In the genomic region with DNA sequence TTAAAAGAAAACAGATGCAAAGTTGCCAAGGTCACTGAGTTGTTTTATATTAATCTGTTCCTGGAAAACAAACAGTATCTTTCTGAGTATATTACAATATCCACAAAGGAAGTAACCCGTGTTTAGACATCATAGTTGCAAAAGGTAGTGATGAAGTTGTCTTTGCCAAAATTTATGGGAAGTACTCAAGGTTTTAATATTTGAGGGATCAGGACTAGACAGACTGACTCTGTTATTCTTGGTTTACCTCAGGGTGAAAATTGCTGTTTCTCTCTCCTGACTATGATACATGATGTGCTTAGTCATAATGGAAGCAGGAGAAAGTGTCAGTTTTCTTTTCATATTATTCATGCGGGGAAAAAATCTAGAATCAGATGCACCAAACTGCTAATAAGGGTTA, we compare ENCODE assay signal across 20 cellular contexts. TPM values are rescaled to one million over a fixed set of nuclear protein-coding genes. Genes with fewer than 3 reads are reported as not detected.
DNase-seq lines count a peak whose midpoint lies in the region; ATAC-seq and TF ChIP-seq lines count a peak whose summit lies in the region.
"Had no signal": no experiment of that assay in that cellular context is flagged by ENCODE, and none has a peak within 500 bp of the region (broad histone marks: within the 10 kb centered on the region; RNA-seq: fewer than 3 reads in every experiment).

No MANE protein-coding gene starts in this region.

- no peak overlapping the region for H3K4ac ChIP-seq in H9 (ENCODE audit: low read depth, low read length)

- no peak overlapping the region for H2BK12ac ChIP-seq in H9 (ENCODE audit: insufficient read length, low read depth, low read length)

- H3K56ac ChIP-seq in H9 (ENCODE audit: insufficient read length, low read depth, low read length): no peak overlapping the region

- no peak overlapping the region for H3K27ac Mint-ChIP-seq in activated T-helper 17 cell treated with anti-CD3 and anti-CD28 coated beads, Interleukin-2, amount 50 U/mL, for 72 hours
- no peak overlapping the region for H3K27ac Mint-ChIP-seq in H9
- H3K27ac Mint-ChIP-seq: CD4-positive, alpha-beta memory T cell; GM23338 had no signal

- H3K27ac ChIP-seq in foreskin keratinocyte (no peak overlapping the region), WERI-Rb-1 (no peak overlapping the region), H9 (ENCODE audit: insufficient read length, low read depth, low read length) (no peak overlapping the region)
- H3K27ac ChIP-seq: RWPE1 had no signal

- no peak overlapping the region for H2BK20ac ChIP-seq in H9 (ENCODE audit: low read depth, low read length, poor library complexity, severe bottlenecking)

- H2AK5ac ChIP-seq in H9 (ENCODE audit: insufficient read length, low read length): no peak overlapping the region

- H3T11ph ChIP-seq in H9 (ENCODE audit: low read length): no peak overlapping the region

- H3K9ac ChIP-seq in H9 (ENCODE audit: extremely low read depth, insufficient read length, low read length): no peak overlapping the region

- no peaks in the 10 kb centered on the region for H3K79me2 ChIP-seq in H9 (ENCODE audit: insufficient read depth, low read length)

- H4K8ac ChIP-seq in H9 (replicated peaks; ENCODE audit: insufficient read length, low read depth, low read length): no peak overlapping the region

- no peak overlapping the region for H3K23ac ChIP-seq in H9 (ENCODE audit: insufficient read length, low read depth, low read length)

- no peaks in the 10 kb centered on the region for H3K4me1 Mint-ChIP-seq in activated T-helper 17 cell treated with anti-CD3 and anti-CD28 coated beads, Interleukin-2, amount 50 U/mL, for 72 hours
- no peaks in the 10 kb centered on the region for H3K4me1 Mint-ChIP-seq in H9
- H3K4me1 Mint-ChIP-seq: CD4-positive, alpha-beta memory T cell; GM23338 had no signal

- H3K9me3 ChIP-seq in WERI-Rb-1 (ENCODE audit: severe bottlenecking): no peaks in the 10 kb centered on the region
- H3K9me3 ChIP-seq in H9 (ENCODE audit: control insufficient read depth, low read depth, low read length): no peaks in the 10 kb centered on the region

- H3K9me3 Mint-ChIP-seq in activated T-helper 17 cell treated with anti-CD3 and anti-CD28 coated beads, Interleukin-2, amount 50 U/mL, for 72 hours: peaks cover 8% of the 10 kb centered on the region
- peaks cover 20 to 21% of the 10 kb centered on the region in 2 experiments for H3K9me3 Mint-ChIP-seq in H9

- TF ChIP-seq CTCF in foreskin keratinocyte (conservative IDR thresholded peaks at IDR 0.05) (no peak), WERI-Rb-1 (IDR thresholded peaks at IDR 0.05; ENCODE audit: low read depth, low read length) (no peak), H9 (conservative IDR thresholded peaks at IDR 0.05) (no peak)

- DNase-seq in Daoy (ENCODE audit: low read depth): peak; percentile 37
- peak in 1 of 2 donors; percentile 11 for DNase-seq in foreskin keratinocyte
- peak; percentile 9 for DNase-seq in stromal cell of bone marrow (ENCODE audit: low read depth)
- DNase-seq in WERI-Rb-1: no peak
- no peak for DNase-seq in H9
- DNase-seq: CD4-positive, alpha-beta memory T cell; DND-41; GF-D8; KBM-7; NCI-H1092; NCI-H146; NCI-H2081; NCI-H774; PC-3 had no signal

- H4K5ac ChIP-seq in H9 (ENCODE audit: insufficient read length, low read depth, low read length): no peak overlapping the region

- H3K18ac ChIP-seq in H9 (ENCODE audit: insufficient read length, low read depth, low read length): no peak overlapping the region

- H3K14ac ChIP-seq in H9 (ENCODE audit: insufficient read depth, low read length): no peak overlapping the region

- no peak overlapping the region for H3K4me3 Mint-ChIP-seq in activated T-helper 17 cell treated with anti-CD3 and anti-CD28 coated beads, Interleukin-2, amount 50 U/mL, for 72 hours
- no peak overlapping the region for H3K4me3 Mint-ChIP-seq in H9
- H3K4me3 Mint-ChIP-seq: CD4-positive, alpha-beta memory T cell; GM23338 had no signal

- no peak overlapping the region for H2BK15ac ChIP-seq in H9 (ENCODE audit: low read depth, low read length)

- H4K20me1 ChIP-seq in H9 (ENCODE audit: control insufficient read depth, insufficient read depth, insufficient read length): no peaks in the 10 kb centered on the region

- no CpG with 5 or more reads among the region's 2 CpGs for WGBS in H9 (ENCODE audit: extremely low coverage, insufficient read length, low lambda C conversion rate)

- H2BK5ac ChIP-seq in H9 (ENCODE audit: insufficient read length, low read length): no peak overlapping the region

- H3K4me1 ChIP-seq in foreskin keratinocyte (no peaks in the 10 kb centered on the region), H9 (ENCODE audit: insufficient read depth, low read length) (no peaks in the 10 kb centered on the region)

- no peak overlapping the region for H4K91ac ChIP-seq in H9 (ENCODE audit: insufficient read length, low read depth, low read length)

- no peaks in the 10 kb centered on the region for H3K36me3 Mint-ChIP-seq in activated T-helper 17 cell treated with anti-CD3 and anti-CD28 coated beads, Interleukin-2, amount 50 U/mL, for 72 hours (ENCODE audit: low read depth)
- peaks cover 3 to 11% (median 5%) of the 10 kb centered on the region in 3 experiments for H3K36me3 Mint-ChIP-seq in H9 (ENCODE audit: insufficient read depth in 1 of 3, low read depth in 3 of 3)

- H3K4me2 ChIP-seq in H9 (ENCODE audit: insufficient read depth, insufficient read length, low read length): no peak overlapping the region
- H3K4me2 ChIP-seq: GM23338 had no signal

- H3K79me1 ChIP-seq in H9 (ENCODE audit: insufficient read depth, low read depth, low read length, poor library complexity, severe bottlenecking): no peaks in the 10 kb centered on the region

- no peaks in the 10 kb centered on the region for H3K36me3 ChIP-seq in WERI-Rb-1

- no peaks in the 10 kb centered on the region for H3K27me3 ChIP-seq in foreskin keratinocyte
- H3K27me3 ChIP-seq in WERI-Rb-1 (ENCODE audit: insufficient read depth, low read depth, severe bottlenecking): no peaks in the 10 kb centered on the region
- H3K27me3 ChIP-seq in H9 (ENCODE audit: insufficient read depth, low read length): no peaks in the 10 kb centered on the region

- H2BK120ac ChIP-seq in H9 (ENCODE audit: low read depth, low read length, poor library complexity, severe bottlenecking): no peak overlapping the region

- peaks cover 41% of the 10 kb centered on the region for H3K27me3 Mint-ChIP-seq in activated T-helper 17 cell treated with anti-CD3 and anti-CD28 coated beads, Interleukin-2, amount 50 U/mL, for 72 hours
- H3K27me3 Mint-ChIP-seq in H9 (ENCODE audit: low read depth): peaks cover 24% of the 10 kb centered on the region

- no peak overlapping the region for H2AFZ ChIP-seq in H9 (ENCODE audit: low read length)
- H2AFZ ChIP-seq: GM23338 had no signal

- peak; percentile 57 for ATAC-seq in activated T-helper 17 cell treated with anti-CD3 and anti-CD28 coated beads, Interleukin-2, amount 50 U/mL, for 72 hours (replicated peaks)
- ATAC-seq in foreskin keratinocyte (peak; percentile 25), GM18517 (IDR thresholded peaks at IDR 0.05; ENCODE audit: unreplicated experiment) (no peak)
- ATAC-seq: GM23338, PC-3 had no signal

- H3K4me3 ChIP-seq in WERI-Rb-1 (ENCODE audit: low read depth, low read length): no peak overlapping the region
- H3K4me3 ChIP-seq: GM23338 had no signal

- H3K23me2 ChIP-seq in H9 (ENCODE audit: insufficient read length, low read depth, low read length, poor library complexity, severe bottlenecking): no peaks in the 10 kb centered on the region

RNA-seq across cellular contexts. Expression of a gene that starts 28.3 kb away (rescaled TPM):
- total RNA-seq in Daoy (2014; rRNA removed; shearing (Covaris generic)): 1.8 and 2.7 TPM in 2 replicates
- total RNA-seq in activated T-helper 17 cell treated with anti-CD3 and anti-CD28 coated beads, Interleukin-2, amount 50 U/mL, for 72 hours: not detected
- total RNA-seq in foreskin keratinocyte (not detected in 2 replicates), H9 (2021) (not detected in 2 replicates)
- not detected in 2 replicates for polyA plus RNA-seq in foreskin keratinocyte
- total RNA-seq: CD4-positive, alpha-beta memory T cell; M059J; PC-3 had no signal
- polyA plus RNA-seq: BJ; CD4-positive, alpha-beta memory T cell had no signal

RNA-seq across cellular contexts. Expression of a gene that starts 46.1 kb away (rescaled TPM):
- 17.4 and 39.4 TPM in 2 replicates for total RNA-seq in Daoy (2014; rRNA removed; shearing (Covaris generic))
- 10 to 100 TPM; 26.6 to 28.9 TPM for total RNA-seq in activated T-helper 17 cell treated with anti-CD3 and anti-CD28 coated beads, Interleukin-2, amount 50 U/mL, for 72 hours
- total RNA-seq in foreskin keratinocyte (15.2 and 18.6 TPM in 2 replicates), H9 (2021) (42.2 and 44.2 TPM in 2 replicates)
- 12.7 and 15.6 TPM in 2 replicates for polyA plus RNA-seq in foreskin keratinocyte

Comparison
In these comparisons a context has a peak if more than half of its experiments do, and no peak if none do; other contexts are left out.
1. DNase-seq: peak in Daoy (single experiment) and stromal cell of bone marrow (single experiment); none in WERI-Rb-1 (single experiment) and H9 (single experiment).